In the genomic region with DNA sequence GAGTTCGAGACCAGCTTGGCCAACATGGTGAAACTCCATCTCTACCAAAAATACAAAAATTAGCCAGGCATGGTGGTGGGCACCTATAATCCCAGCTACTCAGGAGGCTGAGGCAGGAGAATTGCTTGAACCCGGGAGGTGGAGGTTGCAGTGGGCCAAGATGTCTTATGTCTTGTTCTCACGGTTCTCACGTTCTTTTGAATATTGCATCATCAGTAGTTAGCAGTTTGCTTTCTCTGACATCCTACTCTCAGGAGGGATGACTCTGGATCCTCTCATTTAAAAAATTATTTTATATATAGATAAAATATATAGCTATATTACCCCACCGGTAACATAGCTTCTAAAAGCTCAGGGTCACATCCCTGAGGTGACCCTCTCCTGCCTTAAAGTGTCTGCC, we compare ENCODE assay signal across 11 cellular contexts. TPM values are rescaled to one million over a fixed set of nuclear protein-coding genes. Genes with fewer than 3 reads are reported as not detected.
"Had no signal": no experiment of that assay in that cellular context is flagged by ENCODE, and none has a peak within 500 bp of the region (broad histone marks: within the 10 kb centered on the region; RNA-seq: fewer than 3 reads in every experiment).

No MANE protein-coding gene starts in this region.

RNA-seq across cellular contexts. Expression of gene SELENBP1, which starts 23.8 kb away (rescaled TPM):
- total RNA-seq: activated B cell treated with CpG ODN at 0.5 μM for 24 hours; activated CD4-positive, alpha-beta memory T cell treated with anti-CD3 and anti-CD28 coated beads for 36 hours; activated CD4-positive, alpha-beta T cell treated with anti-CD3 and anti-CD28 coated beads, Interleukin-2, amount 10 ng/mL, durations not matched to agents 24 days and 14 days; activated CD8-positive, alpha-beta memory T cell treated with anti-CD3 and anti-CD28 coated beads for 36 hours; activated CD8-positive, alpha-beta T cell treated with anti-CD3 and anti-CD28 coated beads for 36 hours; activated naive CD4-positive, alpha-beta T cell treated with anti-CD3 and anti-CD28 coated beads for 36 hours; activated naive CD4-positive, alpha-beta T cell treated with anti-CD3 and anti-CD28 coated beads, Interleukin-2, amount 50 U/mL, for 72 hours; activated naive CD8-positive, alpha-beta T cell treated with anti-CD3 and anti-CD28 coated beads for 36 hours; activated T-cell treated with anti-CD3 and anti-CD28 coated beads, Interleukin-2, amount 50 U/mL, for 72 hours; activated T-helper 1 cell treated with anti-CD3 and anti-CD28 coated beads, Interleukin-12 subunit alpha, Interleukin-12 subunit beta, Interleukin-2, Interleukin-4 antibody, amounts not matched to agents 30 ng/mL and 10 ng/mL and 1 ng/mL, durations not matched to agents 14 hours and 24 hours and 36 hours; activated T-helper 17 cell treated with anti-CD3 and anti-CD28 coated beads, Interleukin-2, amount 50 U/mL, for 72 hours had no signal
